Comparison of ENCODE assay signal across 15 cellular contexts in genomic region chr10:132175907-132176581, GRCh38. TPM values are rescaled to one million over a fixed set of nuclear protein-coding genes. Genes with fewer than 3 reads are reported as not detected.
DNase-seq lines count a peak whose midpoint lies in the region; ATAC-seq, FAIRE-seq and TF ChIP-seq lines count a peak whose summit lies in the region.
"Had no signal": no experiment of that assay in that cellular context is flagged by ENCODE, and none has a peak within 500 bp of the region (broad histone marks: within the 10 kb centered on the region; RNA-seq: fewer than 3 reads in every experiment).

No MANE protein-coding gene starts in this region.

- CTCF ChIA-PET in endothelial cell of umbilical vein (lab: Charles Lee), result no interaction called here

- H3K4me1 ChIP-seq in endothelial cell of umbilical vein (ENCODE audit: control insufficient read depth, extremely low read depth, insufficient read depth, low read length), result no peaks in the 10 kb centered on the region
- H3K4me1 ChIP-seq: pancreas had no signal

- H4K20me1 ChIP-seq in endothelial cell of umbilical vein (replicated peaks; ENCODE audit: control insufficient read depth, extremely low read depth, insufficient read depth, low read length), result no peaks in the 10 kb centered on the region

- H3K27ac ChIP-seq in endothelial cell of umbilical vein (ENCODE audit: insufficient read depth, low read depth, low read length), result no peak overlapping the region
- H3K27ac ChIP-seq: KMS-11, pancreas had no signal

- no peak for TF ChIP-seq CTCF in endothelial cell of umbilical vein (IDR thresholded peaks at IDR 0.05; ENCODE audit: extremely low read depth in 1 of 2, insufficient read depth in 1 of 2, low read depth in 1 of 2, low read length in 2 of 2)

- H3K36me3 ChIP-seq in endothelial cell of umbilical vein (ENCODE audit: control insufficient read depth in 2 of 2, extremely low read depth in 1 of 2, insufficient read depth in 2 of 2, low read length in 2 of 2), result no peaks in the 10 kb centered on the region
- H3K36me3 ChIP-seq: pancreas had no signal

- no TSS peak for BruUV-seq in endothelial cell of umbilical vein (replicated peaks; lab: Mats Ljungman, UMichigan)

- no peak overlapping the region for H3K4me3 ChIP-seq in endothelial cell of umbilical vein (replicated peaks in 1 of 3; ENCODE audit: insufficient read depth in 1 of 3, low read depth in 1 of 3, low read length in 3 of 3)
- H3K4me3 ChIP-seq: pancreas had no signal

- no peaks in the 10 kb centered on the region for H3K9me3 ChIP-seq in endothelial cell of umbilical vein (replicated peaks; ENCODE audit: control insufficient read depth, insufficient read depth, low read length)
- H3K9me3 ChIP-seq: pancreas had no signal

- H3K27me3 ChIP-seq in endothelial cell of umbilical vein (ENCODE audit: control insufficient read depth in 2 of 2, insufficient read depth in 2 of 2, low read length in 2 of 2), result peaks cover 0 to 4% of the 10 kb centered on the region in 2 experiments
- H3K27me3 ChIP-seq: pancreas had no signal

- no peak for FAIRE-seq in endothelial cell of umbilical vein (lab: Jason Lieb, UNC)
- FAIRE-seq: endometrium, GM12892, pancreas, urothelium cell line had no signal

- H3K9me1 ChIP-seq in endothelial cell of umbilical vein (replicated peaks; ENCODE audit: control insufficient read depth, extremely low read depth, insufficient read depth, low read length), result no peaks in the 10 kb centered on the region

- intact Hi-C loops in endothelial cell of umbilical vein (cut with micrococcal nuclease), result no loop called here

- POLR2A ChIA-PET in endothelial cell of umbilical vein (lab: Charles Lee), result no interaction called here

- no peak overlapping the region for H3K9ac ChIP-seq in endothelial cell of umbilical vein (replicated peaks; ENCODE audit: extremely low read depth, insufficient read depth, low read length)
- H3K9ac ChIP-seq: KMS-11 had no signal

- H3K79me2 ChIP-seq in endothelial cell of umbilical vein (ENCODE audit: control insufficient read depth, insufficient read depth, low read length), result no peaks in the 10 kb centered on the region

- dilution Hi-C loops in endothelial cell of umbilical vein (cut with MboI; ENCODE audit: extremely low pct_ligation_motif_present, low sequenced_read_pairs), result no loop called here

- no peak overlapping the region for H2AFZ ChIP-seq in endothelial cell of umbilical vein (ENCODE audit: low read depth, low read length)

- DNase-seq in activated CD4-positive, alpha-beta T cell treated with anti-CD3 and anti-CD28 coated beads for 48 hours, result peak; percentile 46
- no peak for DNase-seq in activated CD4-positive, alpha-beta T cell treated with anti-CD3 and anti-CD28 coated beads for 1 hour
- DNase-seq in NCI-H526 (lab: John Stamatoyannopoulos, UW) (peak; percentile 52 to 69), endothelial cell of umbilical vein (ENCODE audit: low read depth, low spot score) (peak; percentile 30), retina (peak; percentile 71)
- DNase-seq: activated naive CD8-positive, alpha-beta T cell treated with anti-CD3 and anti-CD28 coated beads, Interleukin-2, amount 10 ng/mL, durations not matched to agents 7 days and 5 days; CD4-positive, CD25-positive, alpha-beta regulatory T cell had no signal

- ATAC-seq in HG03378 (IDR thresholded peaks at IDR 0.05; ENCODE audit: unreplicated experiment) (no peak), GM18909 (IDR thresholded peaks at IDR 0.05; ENCODE audit: poor library complexity, unreplicated experiment) (no peak), GM18873 (IDR thresholded peaks at IDR 0.05; ENCODE audit: low FRiP score, unreplicated experiment) (no peak)

- TF ChIP-seq POLR2A in endothelial cell of umbilical vein (IDR thresholded peaks at IDR 0.05; ENCODE audit: low read depth, low read length), result no peak

- H3K4me2 ChIP-seq in endothelial cell of umbilical vein (ENCODE audit: insufficient read depth, low read length), result no peak overlapping the region
- H3K4me2 ChIP-seq: KMS-11 had no signal

TF ChIP-seq in endothelial cell of umbilical vein, 7 proteins besides CTCF, POLR2A, EP300 and RAD21:
- TF ChIP-seq JUN (IDR thresholded peaks at IDR 0.05; ENCODE audit: borderline replicate concordance, insufficient read depth, insufficient read length, low read depth) (no peak), GATA2 (IDR thresholded peaks at IDR 0.05; ENCODE audit: insufficient read depth, insufficient read length, low read depth, low read length) (no peak), EZH2 (IDR thresholded peaks at IDR 0.05; ENCODE audit: borderline replicate concordance, low read depth, low read length, severe bottlenecking) (no peak), MYC (IDR thresholded peaks at IDR 0.05; ENCODE audit: low read depth, low read length) (no peak), POLR2AphosphoS5 (IDR thresholded peaks at IDR 0.05; ENCODE audit: insufficient read depth, low read depth, low read length) (no peak), FOS (IDR thresholded peaks at IDR 0.05; ENCODE audit: borderline replicate concordance, insufficient read depth, low read length) (no peak)
- TF ChIP-seq, protein P1, sequence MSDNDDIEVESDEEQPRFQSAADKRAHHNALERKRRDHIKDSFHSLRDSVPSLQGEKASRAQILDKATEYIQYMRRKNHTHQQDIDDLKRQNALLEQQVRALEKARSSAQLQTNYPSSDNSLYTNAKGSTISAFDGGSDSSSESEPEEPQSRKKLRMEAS (IDR thresholded peaks at IDR 0.05; ENCODE audit: insufficient read depth, insufficient read length), result no peak

RNA-seq across cellular contexts. Expression of gene DPYSL4, which starts 10.7 kb away (rescaled TPM):
- total RNA-seq in endothelial cell of umbilical vein, result 32.9 and 60.0 TPM in 2 replicates
- polyA plus RNA-seq in endothelial cell of umbilical vein, result 27.1 and 35.0 TPM in 2 replicates
- polyA plus RNA-seq in endothelial cell of umbilical vein (2011; cell fraction: cytosol; rRNA removed), result 15.8 and 19.9 TPM in 2 replicates
- 48.2 and 58.8 TPM in 2 replicates for polyA plus RNA-seq in endothelial cell of umbilical vein (2011; cell fraction: nucleus; rRNA removed)
- polyA plus RNA-seq in endothelial cell of umbilical vein (2012), result 27.6 and 47.9 TPM in 2 replicates
- polyA minus RNA-seq in endothelial cell of umbilical vein, result 20.0 and 31.5 TPM in 2 replicates
- not detected for polyA minus RNA-seq in endothelial cell of umbilical vein (2011; cell fraction: cytosol; rRNA and poly(A)+ RNA removed)
- polyA minus RNA-seq in endothelial cell of umbilical vein (2011; cell fraction: nucleus; rRNA and poly(A)+ RNA removed), result 12.7 and 18.3 TPM in 2 replicates
